In the genomic region with DNA sequence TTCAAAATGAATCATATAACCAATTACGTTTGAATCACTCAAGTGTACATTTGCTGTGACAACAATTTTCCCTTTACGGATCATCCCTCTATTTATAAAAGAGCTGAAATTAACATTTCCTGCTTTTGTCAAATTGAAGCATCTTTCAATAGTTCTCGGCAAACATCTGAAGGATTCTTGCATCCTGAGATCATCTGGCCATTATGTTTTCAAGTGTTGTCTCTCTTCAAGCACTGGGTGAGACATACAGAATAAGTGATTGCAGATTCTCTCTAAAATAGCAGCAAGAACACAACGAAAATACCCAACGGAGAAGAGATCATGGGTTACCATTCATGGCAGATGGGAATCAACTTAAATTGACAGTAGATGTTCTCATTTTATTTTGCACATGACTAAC, we compare ENCODE assay signal across 1 cellular context.
TF ChIP-seq lines count a peak whose summit lies in the region.

No MANE protein-coding gene starts in this region.

TF ChIP-seq in H1, 55 proteins besides CTCF, POLR2A, EP300 and RAD21 (continued from another document):
- TF ChIP-seq, protein P1, sequence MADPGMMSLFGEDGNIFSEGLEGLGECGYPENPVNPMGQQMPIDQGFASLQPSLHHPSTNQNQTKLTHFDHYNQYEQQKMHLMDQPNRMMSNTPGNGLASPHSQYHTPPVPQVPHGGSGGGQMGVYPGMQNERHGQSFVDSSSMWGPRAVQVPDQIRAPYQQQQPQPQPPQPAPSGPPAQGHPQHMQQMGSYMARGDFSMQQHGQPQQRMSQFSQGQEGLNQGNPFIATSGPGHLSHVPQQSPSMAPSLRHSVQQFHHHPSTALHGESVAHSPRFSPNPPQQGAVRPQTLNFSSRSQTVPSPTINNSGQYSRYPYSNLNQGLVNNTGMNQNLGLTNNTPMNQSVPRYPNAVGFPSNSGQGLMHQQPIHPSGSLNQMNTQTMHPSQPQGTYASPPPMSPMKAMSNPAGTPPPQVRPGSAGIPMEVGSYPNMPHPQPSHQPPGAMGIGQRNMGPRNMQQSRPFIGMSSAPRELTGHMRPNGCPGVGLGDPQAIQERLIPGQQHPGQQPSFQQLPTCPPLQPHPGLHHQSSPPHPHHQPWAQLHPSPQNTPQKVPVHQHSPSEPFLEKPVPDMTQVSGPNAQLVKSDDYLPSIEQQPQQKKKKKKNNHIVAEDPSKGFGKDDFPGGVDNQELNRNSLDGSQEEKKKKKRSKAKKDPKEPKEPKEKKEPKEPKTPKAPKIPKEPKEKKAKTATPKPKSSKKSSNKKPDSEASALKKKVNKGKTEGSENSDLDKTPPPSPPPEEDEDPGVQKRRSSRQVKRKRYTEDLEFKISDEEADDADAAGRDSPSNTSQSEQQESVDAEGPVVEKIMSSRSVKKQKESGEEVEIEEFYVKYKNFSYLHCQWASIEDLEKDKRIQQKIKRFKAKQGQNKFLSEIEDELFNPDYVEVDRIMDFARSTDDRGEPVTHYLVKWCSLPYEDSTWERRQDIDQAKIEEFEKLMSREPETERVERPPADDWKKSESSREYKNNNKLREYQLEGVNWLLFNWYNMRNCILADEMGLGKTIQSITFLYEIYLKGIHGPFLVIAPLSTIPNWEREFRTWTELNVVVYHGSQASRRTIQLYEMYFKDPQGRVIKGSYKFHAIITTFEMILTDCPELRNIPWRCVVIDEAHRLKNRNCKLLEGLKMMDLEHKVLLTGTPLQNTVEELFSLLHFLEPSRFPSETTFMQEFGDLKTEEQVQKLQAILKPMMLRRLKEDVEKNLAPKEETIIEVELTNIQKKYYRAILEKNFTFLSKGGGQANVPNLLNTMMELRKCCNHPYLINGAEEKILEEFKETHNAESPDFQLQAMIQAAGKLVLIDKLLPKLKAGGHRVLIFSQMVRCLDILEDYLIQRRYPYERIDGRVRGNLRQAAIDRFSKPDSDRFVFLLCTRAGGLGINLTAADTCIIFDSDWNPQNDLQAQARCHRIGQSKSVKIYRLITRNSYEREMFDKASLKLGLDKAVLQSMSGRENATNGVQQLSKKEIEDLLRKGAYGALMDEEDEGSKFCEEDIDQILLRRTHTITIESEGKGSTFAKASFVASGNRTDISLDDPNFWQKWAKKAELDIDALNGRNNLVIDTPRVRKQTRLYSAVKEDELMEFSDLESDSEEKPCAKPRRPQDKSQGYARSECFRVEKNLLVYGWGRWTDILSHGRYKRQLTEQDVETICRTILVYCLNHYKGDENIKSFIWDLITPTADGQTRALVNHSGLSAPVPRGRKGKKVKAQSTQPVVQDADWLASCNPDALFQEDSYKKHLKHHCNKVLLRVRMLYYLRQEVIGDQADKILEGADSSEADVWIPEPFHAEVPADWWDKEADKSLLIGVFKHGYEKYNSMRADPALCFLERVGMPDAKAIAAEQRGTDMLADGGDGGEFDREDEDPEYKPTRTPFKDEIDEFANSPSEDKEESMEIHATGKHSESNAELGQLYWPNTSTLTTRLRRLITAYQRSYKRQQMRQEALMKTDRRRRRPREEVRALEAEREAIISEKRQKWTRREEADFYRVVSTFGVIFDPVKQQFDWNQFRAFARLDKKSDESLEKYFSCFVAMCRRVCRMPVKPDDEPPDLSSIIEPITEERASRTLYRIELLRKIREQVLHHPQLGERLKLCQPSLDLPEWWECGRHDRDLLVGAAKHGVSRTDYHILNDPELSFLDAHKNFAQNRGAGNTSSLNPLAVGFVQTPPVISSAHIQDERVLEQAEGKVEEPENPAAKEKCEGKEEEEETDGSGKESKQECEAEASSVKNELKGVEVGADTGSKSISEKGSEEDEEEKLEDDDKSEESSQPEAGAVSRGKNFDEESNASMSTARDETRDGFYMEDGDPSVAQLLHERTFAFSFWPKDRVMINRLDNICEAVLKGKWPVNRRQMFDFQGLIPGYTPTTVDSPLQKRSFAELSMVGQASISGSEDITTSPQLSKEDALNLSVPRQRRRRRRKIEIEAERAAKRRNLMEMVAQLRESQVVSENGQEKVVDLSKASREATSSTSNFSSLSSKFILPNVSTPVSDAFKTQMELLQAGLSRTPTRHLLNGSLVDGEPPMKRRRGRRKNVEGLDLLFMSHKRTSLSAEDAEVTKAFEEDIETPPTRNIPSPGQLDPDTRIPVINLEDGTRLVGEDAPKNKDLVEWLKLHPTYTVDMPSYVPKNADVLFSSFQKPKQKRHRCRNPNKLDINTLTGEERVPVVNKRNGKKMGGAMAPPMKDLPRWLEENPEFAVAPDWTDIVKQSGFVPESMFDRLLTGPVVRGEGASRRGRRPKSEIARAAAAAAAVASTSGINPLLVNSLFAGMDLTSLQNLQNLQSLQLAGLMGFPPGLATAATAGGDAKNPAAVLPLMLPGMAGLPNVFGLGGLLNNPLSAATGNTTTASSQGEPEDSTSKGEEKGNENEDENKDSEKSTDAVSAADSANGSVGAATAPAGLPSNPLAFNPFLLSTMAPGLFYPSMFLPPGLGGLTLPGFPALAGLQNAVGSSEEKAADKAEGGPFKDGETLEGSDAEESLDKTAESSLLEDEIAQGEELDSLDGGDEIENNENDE (IDR thresholded peaks at IDR 0.05; ENCODE audit: insufficient replicate concordance, low read length): no peak
- TF ChIP-seq SP2 (IDR thresholded peaks at IDR 0.05; ENCODE audit: low read length): no peak
- TF ChIP-seq, protein P2, sequence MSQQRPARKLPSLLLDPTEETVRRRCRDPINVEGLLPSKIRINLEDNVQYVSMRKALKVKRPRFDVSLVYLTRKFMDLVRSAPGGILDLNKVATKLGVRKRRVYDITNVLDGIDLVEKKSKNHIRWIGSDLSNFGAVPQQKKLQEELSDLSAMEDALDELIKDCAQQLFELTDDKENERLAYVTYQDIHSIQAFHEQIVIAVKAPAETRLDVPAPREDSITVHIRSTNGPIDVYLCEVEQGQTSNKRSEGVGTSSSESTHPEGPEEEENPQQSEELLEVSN (IDR thresholded peaks at IDR 0.05): no peak
- no peak for TF ChIP-seq RBBP5 (IDR thresholded peaks at IDR 0.05; ENCODE audit: borderline replicate concordance, low read depth, low read length)
- TF ChIP-seq HDAC2 (IDR thresholded peaks at IDR 0.05; ENCODE audit: borderline replicate concordance in 1 of 2, low read depth in 2 of 2, low read length in 2 of 2): no peak
- TF ChIP-seq CHD2 (IDR thresholded peaks at IDR 0.05; ENCODE audit: low read length): no peak
- TF ChIP-seq POLR2AphosphoS5 (IDR thresholded peaks at IDR 0.05; ENCODE audit: low read depth, low read length): no peak
- TF ChIP-seq CBX8 (IDR thresholded peaks at IDR 0.05; ENCODE audit: borderline replicate concordance, low read depth, low read length): no peak
- TF ChIP-seq, protein P3, sequence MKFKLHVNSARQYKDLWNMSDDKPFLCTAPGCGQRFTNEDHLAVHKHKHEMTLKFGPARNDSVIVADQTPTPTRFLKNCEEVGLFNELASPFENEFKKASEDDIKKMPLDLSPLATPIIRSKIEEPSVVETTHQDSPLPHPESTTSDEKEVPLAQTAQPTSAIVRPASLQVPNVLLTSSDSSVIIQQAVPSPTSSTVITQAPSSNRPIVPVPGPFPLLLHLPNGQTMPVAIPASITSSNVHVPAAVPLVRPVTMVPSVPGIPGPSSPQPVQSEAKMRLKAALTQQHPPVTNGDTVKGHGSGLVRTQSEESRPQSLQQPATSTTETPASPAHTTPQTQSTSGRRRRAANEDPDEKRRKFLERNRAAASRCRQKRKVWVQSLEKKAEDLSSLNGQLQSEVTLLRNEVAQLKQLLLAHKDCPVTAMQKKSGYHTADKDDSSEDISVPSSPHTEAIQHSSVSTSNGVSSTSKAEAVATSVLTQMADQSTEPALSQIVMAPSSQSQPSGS (IDR thresholded peaks at IDR 0.05; ENCODE audit: low read length): peak; percentile 37; the same call in 1 of the 2 replicates
- no peak for TF ChIP-seq SP1 (IDR thresholded peaks at IDR 0.05; ENCODE audit: low read depth, low read length)
- no peak for TF ChIP-seq KDM5A (IDR thresholded peaks at IDR 0.05; ENCODE audit: low read length)
- no peak for TF ChIP-seq CEBPB (IDR thresholded peaks at IDR 0.05; ENCODE audit: low read depth, low read length)
- TF ChIP-seq TAF1 (IDR thresholded peaks at IDR 0.05; ENCODE audit: low read depth, low read length): no peak
- no peak for TF ChIP-seq GABPA (IDR thresholded peaks at IDR 0.05; ENCODE audit: borderline replicate concordance, insufficient read depth, low read length)
- TF ChIP-seq, protein P4, sequence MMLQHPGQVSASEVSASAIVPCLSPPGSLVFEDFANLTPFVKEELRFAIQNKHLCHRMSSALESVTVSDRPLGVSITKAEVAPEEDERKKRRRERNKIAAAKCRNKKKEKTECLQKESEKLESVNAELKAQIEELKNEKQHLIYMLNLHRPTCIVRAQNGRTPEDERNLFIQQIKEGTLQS (IDR thresholded peaks at IDR 0.05; ENCODE audit: insufficient read depth, low read depth, low read length): no peak
- TF ChIP-seq FOSL1 (IDR thresholded peaks at IDR 0.05; ENCODE audit: insufficient read depth, low read depth, low read length): no peak
- no peak for TF ChIP-seq EGR1 (IDR thresholded peaks at IDR 0.05; ENCODE audit: borderline replicate concordance, low read depth, low read length)
